ENCODE assay signal across 8 cellular contexts in the genomic region with DNA sequence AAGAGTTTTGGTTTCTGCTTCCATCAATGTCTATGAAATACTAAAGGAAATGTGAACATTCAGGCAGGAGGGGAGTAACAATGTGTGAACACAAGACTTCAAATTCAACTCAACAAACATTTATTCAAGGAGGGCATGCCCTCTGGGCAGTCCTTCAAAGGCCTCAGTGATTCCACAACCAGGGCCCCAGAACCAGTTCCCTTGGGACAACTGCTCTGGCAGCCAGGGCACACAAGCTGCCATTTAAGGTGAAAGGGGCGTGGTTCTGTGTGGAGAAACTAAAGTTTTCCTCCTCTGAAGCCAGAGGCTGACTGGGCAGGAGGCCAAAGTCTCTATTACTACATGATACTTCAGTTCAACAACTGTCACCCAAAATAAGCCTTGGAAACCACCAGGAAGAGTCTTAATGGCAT. TPM values are rescaled to one million over a fixed set of nuclear protein-coding genes. Genes with fewer than 3 reads are reported as not detected.
DNase-seq lines count a peak whose midpoint lies in the region; ATAC-seq and TF ChIP-seq lines count a peak whose summit lies in the region.

No MANE protein-coding gene starts in this region.

- H3K27me3 ChIP-seq in dorsolateral prefrontal cortex: no peaks in the 10 kb centered on the region

- DNase-seq in Daoy (ENCODE audit: low read depth) (peak; percentile 15), NCI-H446 treated with DMSO at 0.1 percent for 48 hours (lab: John Stamatoyannopoulos, UW) (peak; percentile 1), fibroblast of peridontal ligament (ENCODE audit: extremely low read depth) (peak; percentile 85), skeletal muscle cell (ENCODE audit: low read depth) (peak; percentile 89), dorsolateral prefrontal cortex (no peak)

- no peak overlapping the region for H3K4me3 ChIP-seq in skeletal muscle cell (ENCODE audit: low read depth, low read length)
- no peak overlapping the region for H3K4me3 ChIP-seq in dorsolateral prefrontal cortex

- H3K27ac ChIP-seq in dorsolateral prefrontal cortex: peak overlapping the region in 1 of 59 donors; percentile 15

- intact Hi-C loops in dorsolateral prefrontal cortex (cut with DNase I): loop anchor here (5.0 to 10.0 kb wide), 5 partner anchors 91 to 167 kb away; partner anchors contain the start of genes MORN5 (in 1 of the 2), NDUFA8 (in 1 of the 2) and TTLL11 (in 1 of the 2)

- TF ChIP-seq CTCF in dorsolateral prefrontal cortex (IDR thresholded peaks at IDR 0.05 in 54 of 56, conservative IDR thresholded peaks at IDR 0.05 in 2 of 56; ENCODE audit: low read depth in 1 of 56, partially characterized antibody in 56 of 56): no peak

- ATAC-seq in GM19328 (IDR thresholded peaks at IDR 0.05; ENCODE audit: unreplicated experiment) (no peak), HG03571 (IDR thresholded peaks at IDR 0.05; ENCODE audit: unreplicated experiment) (no peak), GM18861 (IDR thresholded peaks at IDR 0.05; ENCODE audit: unreplicated experiment) (no peak)

RNA-seq across cellular contexts. Expression of gene RBM18, which starts 3.2 kb away (rescaled TPM):
- 21.8 and 22.3 TPM in 2 replicates for total RNA-seq in Daoy (2014; rRNA removed; shearing (Covaris generic))
- 10 to 100 TPM; 14.1 to 43.0 (median 29.6) TPM for total RNA-seq in dorsolateral prefrontal cortex

RNA-seq across cellular contexts. Expression of gene MRRF, which starts 3.2 kb away (rescaled TPM):
- 50.6 and 61.0 TPM in 2 replicates for total RNA-seq in Daoy (2014; rRNA removed; shearing (Covaris generic))
- total RNA-seq in dorsolateral prefrontal cortex: 10 to 100 TPM; 21.9 to 44.0 (median 29.3) TPM

RNA-seq across cellular contexts. Expression of gene LHX6, which starts 32.7 kb away (rescaled TPM):
- total RNA-seq in Daoy (2014; rRNA removed; shearing (Covaris generic)): 0.69 and 1.5 TPM in 2 replicates
- 10 to 100 TPM in 95 of 120 experiments, 1 to 10 TPM in 25; 4.6 to 27.9 (median 13.8) TPM for total RNA-seq in dorsolateral prefrontal cortex

Comparison
In these comparisons a context has a peak if more than half of its experiments do, and no peak if none do; other contexts are left out.
1. DNase-seq: peak in Daoy (single experiment), NCI-H446 treated with DMSO at 0.1 percent for 48 hours (single experiment), fibroblast of peridontal ligament (single experiment) and skeletal muscle cell (single experiment); none in dorsolateral prefrontal cortex (0 of 10).